18 cellular contexts compared by ENCODE assay signal in the genomic region with DNA sequence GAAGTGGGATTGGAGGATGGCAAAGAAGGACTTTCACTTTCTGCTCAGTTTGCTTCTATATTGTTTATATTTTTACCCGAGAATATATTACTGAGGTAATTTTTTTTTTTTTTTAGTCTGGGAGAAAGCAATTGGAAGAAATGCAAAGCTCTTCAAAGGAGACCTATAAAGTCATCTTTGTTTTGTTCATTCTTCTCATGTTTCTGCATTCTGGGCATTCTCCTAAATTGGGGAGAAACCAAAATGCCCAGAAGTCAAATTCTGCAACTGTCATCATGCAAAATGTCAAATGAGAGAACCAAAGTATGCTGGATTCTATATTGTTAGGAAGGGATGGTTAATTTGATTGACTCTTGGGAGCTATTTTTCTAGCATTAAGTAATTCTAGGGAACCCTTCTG.
DNase-seq lines count a peak whose midpoint lies in the region; ATAC-seq and TF ChIP-seq lines count a peak whose summit lies in the region.
"Had no signal": no experiment of that assay in that cellular context is flagged by ENCODE, and none has a peak within 500 bp of the region (broad histone marks: within the 10 kb centered on the region; RNA-seq: fewer than 3 reads in every experiment).

No MANE protein-coding gene starts in this region.

- DNase-seq in HCT116 (ENCODE audit: low read depth, low spot score): no peak
- DNase-seq in adipocyte (ENCODE audit: low read depth): peak; percentile 59
- DNase-seq in osteocyte (ENCODE audit: extremely low spot score, unreplicated experiment): no peak
- no peak for DNase-seq in stomach
- DNase-seq in effector CD4-positive, alpha-beta T cell: no peak
- no peak for DNase-seq in NCI-H2227 treated with DMSO at 0.1 percent for 48 hours (lab: John Stamatoyannopoulos, UW)
- DNase-seq: C1 segment of cervical spinal cord; CD4-positive, alpha-beta memory T cell; NCI-H226; NCI-H510A had no signal

- no peak for TF ChIP-seq CTCF in HCT116 (IDR thresholded peaks at IDR 0.05 in 2 of 3, conservative IDR thresholded peaks at IDR 0.05 in 1 of 3; ENCODE audit: borderline replicate concordance in 1 of 3, insufficient read depth in 1 of 3, low read depth in 2 of 3, low read length in 2 of 3)
- no peak for TF ChIP-seq CTCF in OCI-LY3 (IDR thresholded peaks at IDR 0.05; ENCODE audit: low read depth, low read length)
- TF ChIP-seq CTCF in osteocyte (IDR thresholded peaks at IDR 0.05): no peak
- TF ChIP-seq CTCF in stomach (IDR thresholded peaks at IDR 0.05): no peak

- no peaks in the 10 kb centered on the region for H3K36me3 Mint-ChIP-seq in osteocyte (ENCODE audit: unreplicated experiment)
- H3K36me3 Mint-ChIP-seq: CD4-positive, alpha-beta memory T cell; IgD-negative memory B cell had no signal

- peaks cover 22 to 37% of the 10 kb centered on the region in 2 experiments for H3K4me1 ChIP-seq in HCT116 (ENCODE audit: control insufficient read depth in 1 of 2, insufficient read depth in 2 of 2, low read length in 2 of 2)
- H3K4me1 ChIP-seq in OCI-LY3 (ENCODE audit: low read length): peaks cover 5% of the 10 kb centered on the region
- H3K4me1 ChIP-seq in adipocyte (ENCODE audit: control insufficient read depth, insufficient read depth, low read length): peaks cover 25% of the 10 kb centered on the region
- H3K4me1 ChIP-seq in stomach: peaks cover 13 to 39% (median 22%) of the 10 kb centered on the region in 4 donors
- H3K4me1 ChIP-seq: HAP-1 had no signal

- H3K4me1 Mint-ChIP-seq in osteocyte (ENCODE audit: unreplicated experiment): peaks cover 92% of the 10 kb centered on the region
- H3K4me1 Mint-ChIP-seq: CD4-positive, alpha-beta memory T cell had no signal

- ATAC-seq in HCT116: no peak
- ATAC-seq: GM12878 had no signal

- intact Hi-C loops in HCT116 (cut with micrococcal nuclease): loop anchor here (1.0 to 2.0 kb wide), 2 partner anchors 169 to 256 kb away; partner anchors contain the start of gene TSC22D2
- intact Hi-C loops in stomach (cut with DNase I; ENCODE audit: low total_unique reads): no loop called here

- no peak overlapping the region for H3K27ac ChIP-seq in HCT116 (ENCODE audit: low read depth, low read length)
- no peak overlapping the region for H3K27ac ChIP-seq in OCI-LY3 (ENCODE audit: low read length)
- no peak overlapping the region for H3K27ac ChIP-seq in stomach
- H3K27ac ChIP-seq: HL-60, KMS-11, SK-N-MC had no signal

- WGBS in stomach, 5 donors: 11 to 35% (median 32%) methylated on average over 1 of the region's 1 CpG

- TF ChIP-seq POLR2A in HCT116 (IDR thresholded peaks at IDR 0.05; ENCODE audit: borderline replicate concordance, extremely low read depth, insufficient read depth, insufficient read length) (no peak), stomach (IDR thresholded peaks at IDR 0.05) (no peak)

- H3K4me3 ChIP-seq in HCT116 (replicated peaks in 1 of 2; ENCODE audit: low read depth in 1 of 2, low read length in 2 of 2) (no peak overlapping the region), OCI-LY3 (ENCODE audit: low read length) (no peak overlapping the region), adipocyte (ENCODE audit: low read length) (no peak overlapping the region), stomach (no peak overlapping the region)
- H3K4me3 ChIP-seq: GM12878, GM23338, HAP-1, SK-N-MC had no signal

- H3K4me3 Mint-ChIP-seq in osteocyte (ENCODE audit: unreplicated experiment): peak overlapping the region; percentile 50
- H3K4me3 Mint-ChIP-seq: CD4-positive, alpha-beta memory T cell; GM23338; IgD-negative memory B cell had no signal

- H3K27ac Mint-ChIP-seq in osteocyte (ENCODE audit: unreplicated experiment): peak overlapping the region; percentile 66
- H3K27ac Mint-ChIP-seq: CD4-positive, alpha-beta memory T cell; GM23338; IgD-negative memory B cell had no signal

- no TSS peak for BruUV-seq in HCT116 (replicated peaks; lab: Mats Ljungman, UMichigan)

- RAD21 ChIA-PET in HCT116 (lab: Charles Lee; ENCODE audit: low non-redundant PET in 1 of 2, low total read pairs in 2 of 2, uncharacterized antibody in 2 of 2, unreplicated experiment in 2 of 2): interaction anchor here (1.4 to 1.5 kb wide), 2 partner anchors 255 to 256 kb away, joined by 6 to 10 read pairs; no protein-coding TSS in a partner anchor

- TF ChIP-seq EP300 in stomach (IDR thresholded peaks at IDR 0.05): no peak

- H3K9ac ChIP-seq in HCT116 (ENCODE audit: low read length): no peak overlapping the region
- no peak overlapping the region for H3K9ac ChIP-seq in OCI-LY3 (ENCODE audit: low read length)
- H3K9ac ChIP-seq in adipocyte (ENCODE audit: low read length): no peak overlapping the region
- H3K9ac ChIP-seq: KMS-11 had no signal

- H3K9me3 ChIP-seq in HCT116 (ENCODE audit: control insufficient read depth in 1 of 2, insufficient read depth in 1 of 2, low read depth in 1 of 2, low read length in 2 of 2): no peaks in the 10 kb centered on the region
- no peaks in the 10 kb centered on the region for H3K9me3 ChIP-seq in OCI-LY3 (ENCODE audit: insufficient read depth, low read length)
- H3K9me3 ChIP-seq in adipocyte (ENCODE audit: control insufficient read depth, low read length): no peaks in the 10 kb centered on the region
- H3K9me3 ChIP-seq in stomach: no peaks in the 10 kb centered on the region
- H3K9me3 ChIP-seq: HAP-1 had no signal

- no peaks in the 10 kb centered on the region for H3K27me3 Mint-ChIP-seq in osteocyte (ENCODE audit: unreplicated experiment)

- no peaks in the 10 kb centered on the region for H3K79me2 ChIP-seq in HCT116 (ENCODE audit: insufficient read depth, low read length)
- no peaks in the 10 kb centered on the region for H3K79me2 ChIP-seq in OCI-LY3 (ENCODE audit: low read length)

- CTCF ChIA-PET in HCT116 (lab: Charles Lee): interaction anchor here (0.7 to 3.3 kb wide), 8 partner anchors 12 to 255 kb away, joined by 3 to 69 read pairs (median 4); no protein-coding TSS in a partner anchor

- H3K9me2 ChIP-seq in HCT116 (ENCODE audit: insufficient read depth): no peaks in the 10 kb centered on the region

- no peak for TF ChIP-seq RAD21 in HCT116 (IDR thresholded peaks at IDR 0.05; ENCODE audit: low read depth)

- H3K27me3 ChIP-seq in HCT116 (ENCODE audit: insufficient read depth, low read length) (no peaks in the 10 kb centered on the region), OCI-LY3 (ENCODE audit: low read depth, low read length) (peaks cover 19% of the 10 kb centered on the region; the same call in 1 of the 2 replicates), adipocyte (replicated peaks; ENCODE audit: control insufficient read depth, insufficient read depth, low read length) (no peaks in the 10 kb centered on the region), stomach (no peaks in the 10 kb centered on the region)

- H3K36me3 ChIP-seq in HCT116 (ENCODE audit: control insufficient read depth in 1 of 2, insufficient read depth in 2 of 2, low read length in 2 of 2) (no peaks in the 10 kb centered on the region), OCI-LY3 (replicated peaks; ENCODE audit: low read depth, low read length) (no peaks in the 10 kb centered on the region), adipocyte (ENCODE audit: control insufficient read depth, insufficient read depth, low read length, severe bottlenecking) (no peaks in the 10 kb centered on the region), stomach (no peaks in the 10 kb centered on the region)
- H3K36me3 ChIP-seq: HAP-1 had no signal

- no peaks in the 10 kb centered on the region for H3K9me3 Mint-ChIP-seq in osteocyte (ENCODE audit: unreplicated experiment)
- H3K9me3 Mint-ChIP-seq: GM23338, IgD-negative memory B cell had no signal

- POLR2A ChIA-PET in HCT116 (lab: Charles Lee): interaction anchor here (1.2 kb wide), 1 partner anchor 256 kb away, joined by 3 read pairs; no protein-coding TSS in a partner anchor

- peak overlapping the region; percentile 83 for H2AFZ ChIP-seq in HCT116 (ENCODE audit: low read depth, low read length, poor library complexity, severe bottlenecking)
- no peak overlapping the region for H2AFZ ChIP-seq in OCI-LY3 (ENCODE audit: low read depth, low read length)

- H3K4me2 ChIP-seq in HCT116 (ENCODE audit: low read length) (no peak overlapping the region), OCI-LY3 (ENCODE audit: low read length) (0 out of 2 replicates have a peak overlapping the region, but pooled peaks have one; percentile 4)
- H3K4me2 ChIP-seq: GM23338, KMS-11 had no signal

- H4K20me1 ChIP-seq in HCT116 (ENCODE audit: insufficient read depth): no peaks in the 10 kb centered on the region
- no peaks in the 10 kb centered on the region for H4K20me1 ChIP-seq in OCI-LY3 (ENCODE audit: insufficient read depth, low read length)

TF ChIP-seq in HCT116, 20 proteins besides CTCF, POLR2A, EP300 and RAD21:
- TF ChIP-seq MAX (IDR thresholded peaks at IDR 0.05): no peak
- no peak for TF ChIP-seq EGR1 (IDR thresholded peaks at IDR 0.05; ENCODE audit: low read depth)
- no peak for TF ChIP-seq FOSL1 (IDR thresholded peaks at IDR 0.05; ENCODE audit: low read depth)
- TF ChIP-seq CBX3 (IDR thresholded peaks at IDR 0.05; ENCODE audit: low read depth): no peak
- TF ChIP-seq SRF (IDR thresholded peaks at IDR 0.05; ENCODE audit: low read depth): no peak
- TF ChIP-seq ZBTB33 (IDR thresholded peaks at IDR 0.05; ENCODE audit: extremely low read depth, insufficient replicate concordance, low read length): no peak
- TF ChIP-seq CEBPB (IDR thresholded peaks at IDR 0.05; ENCODE audit: low read depth): no peak
